8 cellular contexts compared by ENCODE assay signal in genomic region chr6:28589952-28590340, GRCh38.
A peak's percentile ranks its signal among the peaks of the same experiment; 100 is the strongest.
DNase-seq lines count a peak whose midpoint lies in the region; ATAC-seq and TF ChIP-seq lines count a peak whose summit lies in the region.

No MANE protein-coding gene starts in this region.

- DNase-seq in HFFc6 (no peak), cerebellar cortex (ENCODE audit: low spot score) (peak; percentile 31), foreskin keratinocyte (no peak), DMS153 treated with DMSO at 0.1 percent for 48 hours (lab: John Stamatoyannopoulos, UW; ENCODE audit: unreplicated experiment) (no peak)
- no peak for DNase-seq in naive thymus-derived CD8-positive, alpha-beta T cell
- no peak for DNase-seq in stimulated activated naive CD4-positive, alpha-beta T cell (lab: John Stamatoyannopoulos, UW)

- H3K4me3 ChIP-seq in BLaER1, result no peak overlapping the region

- no peak for ATAC-seq in naive thymus-derived CD8-positive, alpha-beta T cell
- no peak for ATAC-seq in foreskin keratinocyte
- no peak for ATAC-seq in HG02571 (IDR thresholded peaks at IDR 0.05; ENCODE audit: unreplicated experiment)

- peak overlapping the region; percentile 87 for H3K4me3 Mint-ChIP-seq in HFFc6
- H3K4me3 Mint-ChIP-seq in naive thymus-derived CD8-positive, alpha-beta T cell, result peak overlapping the region in 8 of 10 donors; percentile 1 to 78 (median 45)

- POLR2A ChIA-PET in naive thymus-derived CD8-positive, alpha-beta T cell (lab: Charles Lee), result interaction anchor here (0.9 kb wide), 1 partner anchor 17 kb away, joined by 3 read pairs; no protein-coding TSS in a partner anchor

- H3K36me3 Mint-ChIP-seq in HFFc6 (ENCODE audit: low read depth), result no peaks in the 10 kb centered on the region
- H3K36me3 Mint-ChIP-seq in naive thymus-derived CD8-positive, alpha-beta T cell, result peaks cover 2 to 36% (median 5%) of the 10 kb centered on the region in 3 donors

- peaks cover 44% of the 10 kb centered on the region for H3K27me3 ChIP-seq in BLaER1
- peaks cover 11% of the 10 kb centered on the region for H3K27me3 ChIP-seq in foreskin keratinocyte

- H3K27me3 Mint-ChIP-seq in HFFc6 (ENCODE audit: insufficient read depth), result peaks cover 2% of the 10 kb centered on the region; the same call in 1 of the 2 replicates
- peaks cover 54 to 89% (median 80%) of the 10 kb centered on the region in 5 donors for H3K27me3 Mint-ChIP-seq in naive thymus-derived CD8-positive, alpha-beta T cell

- no peak for TF ChIP-seq CTCF in HFFc6 (IDR thresholded peaks at IDR 0.05)
- no peak for TF ChIP-seq CTCF in foreskin keratinocyte (conservative IDR thresholded peaks at IDR 0.05)

- H3K9me3 Mint-ChIP-seq in HFFc6, result no peaks in the 10 kb centered on the region
- peaks cover 0 to 46% (median 14%) of the 10 kb centered on the region in 9 donors for H3K9me3 Mint-ChIP-seq in naive thymus-derived CD8-positive, alpha-beta T cell

- peaks cover 14% of the 10 kb centered on the region for H3K4me1 ChIP-seq in BLaER1
- H3K4me1 ChIP-seq in foreskin keratinocyte, result peaks cover 7% of the 10 kb centered on the region

- peaks cover 16% of the 10 kb centered on the region for H3K9me3 ChIP-seq in BLaER1

- no peaks in the 10 kb centered on the region for H4K20me1 ChIP-seq in BLaER1

- H3K9ac ChIP-seq in BLaER1, result no peak overlapping the region

- H3K36me3 ChIP-seq in BLaER1, result no peaks in the 10 kb centered on the region

- H3K4me1 Mint-ChIP-seq in HFFc6 (ENCODE audit: low read depth), result peaks cover 50% of the 10 kb centered on the region
- H3K4me1 Mint-ChIP-seq in naive thymus-derived CD8-positive, alpha-beta T cell, result peaks cover 16 to 31% (median 19%) of the 10 kb centered on the region in 4 donors

- peak overlapping the region; percentile 57 for H3K4me2 ChIP-seq in BLaER1

- H3K27ac Mint-ChIP-seq in HFFc6, result peak overlapping the region; percentile 73
- peak overlapping the region in 1 of 10 donors; percentile 37 for H3K27ac Mint-ChIP-seq in naive thymus-derived CD8-positive, alpha-beta T cell

- H3K27ac ChIP-seq in BLaER1 (no peak overlapping the region), foreskin keratinocyte (no peak overlapping the region)
